ENCODE assay signal across 19 cellular contexts in genomic region chr10:14087585-14087984, GRCh38.
"Had no signal": no experiment of that assay in that cellular context is flagged by ENCODE, and none has a peak within 500 bp of the region (broad histone marks: within the 10 kb centered on the region; RNA-seq: fewer than 3 reads in every experiment).

No MANE protein-coding gene starts in this region.

- H3K4me3 ChIP-seq: dorsolateral prefrontal cortex, esophagus muscularis mucosa, psoas muscle had no signal

- H3K4me1 ChIP-seq: psoas muscle had no signal

- H3K27ac ChIP-seq: dorsolateral prefrontal cortex, esophagus muscularis mucosa, psoas muscle, VCaP had no signal

- H3K36me3 ChIP-seq: esophagus muscularis mucosa had no signal

- H3K9me3 ChIP-seq: esophagus muscularis mucosa, psoas muscle had no signal

- ATAC-seq: activated CD4-positive, alpha-beta T cell treated with anti-CD3 and anti-CD28 coated beads for 36 hours; activated CD8-positive, alpha-beta T cell treated with anti-CD3 and anti-CD28 coated beads for 36 hours; activated T-cell treated with anti-CD3 and anti-CD28 coated beads, Interleukin-2, amount 50 U/mL, for 72 hours; left colon; natural killer cell; psoas muscle; sciatic nerve had no signal

- H3K27me3 ChIP-seq: esophagus muscularis mucosa had no signal

- DNase-seq: activated CD4-positive, alpha-beta T cell treated with anti-CD3 and anti-CD28 coated beads for 36 hours; activated CD8-positive, alpha-beta memory T cell treated with anti-CD3 and anti-CD28 coated beads, Interleukin-2, amount 50 U/mL, for 4 hours; activated CD8-positive, alpha-beta T cell treated with anti-CD3 and anti-CD28 coated beads for 36 hours; activated gamma-delta T cell treated with Interleukin-2 at 50 U/mL for 16 hours; activated naive CD8-positive, alpha-beta T cell treated with anti-CD3 and anti-CD28 coated beads, Interleukin-2, amount 10 ng/mL, durations not matched to agents 7 days and 5 days; activated T-cell treated with anti-CD3 and anti-CD28 coated beads, Interleukin-2, amount 50 U/mL, for 72 hours; aorta; dorsolateral prefrontal cortex; glutamatergic neuron; left colon; mammary epithelial cell; natural killer cell; psoas muscle; stimulated activated CD4-positive, alpha-beta T cell treated with anti-CD3 and anti-CD28 coated beads, Interleukin-2, amount 100 ng/mL, for 48 hours; stimulated activated naive CD4-positive, alpha-beta T cell treated with Interleukin-2 at 50 U/mL for 16 hours; trophoblast cell had no signal
